Comparison of ENCODE assay signal across 26 cellular contexts in the genomic region with DNA sequence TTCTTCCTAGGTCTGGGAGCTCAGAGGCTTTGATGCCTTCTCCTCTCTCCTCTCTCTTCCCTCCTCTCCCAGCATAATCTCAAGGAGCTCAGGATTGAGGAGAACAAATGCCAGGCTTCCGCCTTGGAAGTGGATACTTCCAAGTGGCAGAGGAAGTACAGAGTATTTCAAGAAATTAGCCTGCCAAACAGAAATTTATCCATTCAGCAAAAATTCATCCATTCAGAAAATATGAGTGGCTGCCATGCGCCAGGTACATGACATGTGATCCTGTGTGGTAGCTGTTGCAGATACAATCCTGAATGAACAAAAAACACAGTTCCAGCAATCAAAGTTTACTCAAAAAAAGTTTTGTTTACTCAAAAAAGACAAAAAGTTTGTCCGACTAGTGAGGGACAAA. TPM values are rescaled to one million over a fixed set of nuclear protein-coding genes. Genes with fewer than 3 reads are reported as not detected.
"Had no signal": no experiment of that assay in that cellular context is flagged by ENCODE, and none has a peak within 500 bp of the region (broad histone marks: within the 10 kb centered on the region; RNA-seq: fewer than 3 reads in every experiment).

No MANE protein-coding gene starts in this region.

- H3K4me3 Mint-ChIP-seq: dendritic cell treated with granulocyte-macrophage colony-stimulating factor and Interleukin-4, amounts not matched to agents 40 ng/mL and 50 ng/mL, for 4 days had no signal

- H3K27ac ChIP-seq: esophagus muscularis mucosa, gastroesophageal sphincter, heart left ventricle, psoas muscle, skin epidermis, stomach, upper lobe of left lung had no signal

- H3K9me3 Mint-ChIP-seq: dendritic cell treated with granulocyte-macrophage colony-stimulating factor and Interleukin-4, amounts not matched to agents 40 ng/mL and 50 ng/mL, for 4 days had no signal

- FAIRE-seq: endothelial cell of umbilical vein, kidney, TTC549 had no signal

- H3K36me3 ChIP-seq: esophagus muscularis mucosa, gastroesophageal sphincter, heart left ventricle, stomach, upper lobe of left lung had no signal

- H3K27me3 ChIP-seq: esophagus muscularis mucosa, heart left ventricle, upper lobe of left lung had no signal

- H3K4me3 ChIP-seq: lung had no signal

- ATAC-seq: gastroesophageal sphincter, heart left ventricle, left lobe of liver, right cardiac atrium had no signal

- DNase-seq: activated CD4-positive, alpha-beta T cell treated with anti-CD3 and anti-CD28 coated beads, Interleukin-2, amount 50 U/mL, for 4 hours; activated naive CD4-positive, alpha-beta T cell treated with Interleukin-2 at 50 U/mL for 16 hours; activated T-cell treated with anti-CD3 and anti-CD28 coated beads for 4 hours; cerebellar nuclear complex; effector CD8-positive, alpha-beta T cell; heart left ventricle; kidney; psoas muscle; right cardiac atrium; stimulated activated CD4-positive, alpha-beta T cell treated with anti-CD3 and anti-CD28 coated beads, Interleukin-2, amount 100 ng/mL, for 48 hours; stomach; SW 1271 had no signal

- H3K27ac Mint-ChIP-seq: dendritic cell treated with granulocyte-macrophage colony-stimulating factor and Interleukin-4, amounts not matched to agents 40 ng/mL and 50 ng/mL, for 4 days had no signal

- H3K9me3 ChIP-seq: esophagus muscularis mucosa, gastroesophageal sphincter, heart left ventricle, psoas muscle, stomach, upper lobe of left lung had no signal

RNA-seq across cellular contexts. Expression of a gene that starts 55.5 kb away (rescaled TPM):
- total RNA-seq: activated CD8-positive, alpha-beta memory T cell treated with anti-CD3 and anti-CD28 coated beads for 36 hours; aorta; endothelial cell of umbilical vein; left lobe of liver; stomach; T-helper 2 cell treated with Interferon-gamma antibody and Interleukin-4, amounts not matched to agents 100 ng/mL and 5 ng/mL, for 36 hours; temporal lobe had no signal
- polyA plus RNA-seq: aorta, endothelial cell of umbilical vein, neural cell had no signal
